2 cellular contexts compared by ENCODE assay signal in the genomic region with DNA sequence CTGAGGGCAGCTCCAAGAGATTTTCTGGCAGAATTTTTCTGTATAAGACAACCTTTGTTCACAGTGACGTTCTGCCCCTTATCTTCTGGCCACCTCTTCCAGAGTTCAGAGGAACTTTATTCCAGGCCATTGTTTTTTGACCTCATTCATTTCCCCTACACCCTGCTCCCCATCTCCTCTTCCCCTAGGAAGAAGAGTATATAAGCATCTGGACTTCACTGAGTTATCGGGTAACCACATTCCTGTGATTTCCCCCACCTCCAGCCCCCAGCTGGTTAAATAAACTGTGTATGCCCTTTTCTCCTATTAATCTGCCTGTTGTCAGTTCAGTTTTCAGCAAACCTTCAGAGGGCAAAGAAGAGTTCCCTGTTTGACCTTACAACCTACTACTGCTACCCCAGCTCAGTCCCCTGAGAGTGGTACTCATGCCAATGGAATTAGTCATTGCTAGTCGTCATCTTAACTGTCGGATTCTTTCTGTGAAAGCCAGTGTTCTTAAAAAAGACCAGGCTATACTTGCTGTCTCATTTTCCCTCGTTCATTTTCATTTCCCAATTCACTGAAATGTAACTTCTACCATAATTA.
TF ChIP-seq lines count a peak whose summit lies in the region.

No MANE protein-coding gene starts in this region.

TF ChIP-seq in A549, 52 proteins besides CTCF, POLR2A, EP300 and RAD21 (continued from another document):
- TF ChIP-seq, protein P1, sequence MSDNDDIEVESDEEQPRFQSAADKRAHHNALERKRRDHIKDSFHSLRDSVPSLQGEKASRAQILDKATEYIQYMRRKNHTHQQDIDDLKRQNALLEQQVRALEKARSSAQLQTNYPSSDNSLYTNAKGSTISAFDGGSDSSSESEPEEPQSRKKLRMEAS (IDR thresholded peaks at IDR 0.05) = peak; percentile 47; the same call in 1 of the 2 replicates
- peak; percentile 73; the same call in 1 of the 2 replicates for TF ChIP-seq HOXB5 (CRISPR knock-in tag; IDR thresholded peaks at IDR 0.05)
- no peak for TF ChIP-seq TP53 (CRISPR knock-in tag; IDR thresholded peaks at IDR 0.05)
- no peak for TF ChIP-seq NFE2L2 (conservative IDR thresholded peaks at IDR 0.05; ENCODE audit: low read length)
- TF ChIP-seq, protein P2, sequence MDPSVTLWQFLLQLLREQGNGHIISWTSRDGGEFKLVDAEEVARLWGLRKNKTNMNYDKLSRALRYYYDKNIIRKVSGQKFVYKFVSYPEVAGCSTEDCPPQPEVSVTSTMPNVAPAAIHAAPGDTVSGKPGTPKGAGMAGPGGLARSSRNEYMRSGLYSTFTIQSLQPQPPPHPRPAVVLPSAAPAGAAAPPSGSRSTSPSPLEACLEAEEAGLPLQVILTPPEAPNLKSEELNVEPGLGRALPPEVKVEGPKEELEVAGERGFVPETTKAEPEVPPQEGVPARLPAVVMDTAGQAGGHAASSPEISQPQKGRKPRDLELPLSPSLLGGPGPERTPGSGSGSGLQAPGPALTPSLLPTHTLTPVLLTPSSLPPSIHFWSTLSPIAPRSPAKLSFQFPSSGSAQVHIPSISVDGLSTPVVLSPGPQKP (IDR thresholded peaks at IDR 0.05; ENCODE audit: low read depth, low read length) = no peak
- TF ChIP-seq GATA3 (IDR thresholded peaks at IDR 0.05; ENCODE audit: borderline replicate concordance) = peak; percentile 81; the same call in 1 of the 2 replicates
- no peak for TF ChIP-seq CHD4 (IDR thresholded peaks at IDR 0.05; ENCODE audit: borderline replicate concordance)
- no peak for TF ChIP-seq BHLHE40 (IDR thresholded peaks at IDR 0.05; ENCODE audit: low read depth, low read length)
- no peak for TF ChIP-seq CBX8 (IDR thresholded peaks at IDR 0.05)
- TF ChIP-seq FOSL2 (IDR thresholded peaks at IDR 0.05) = 0 out of 2 replicates have a peak, but pooled peaks have one; percentile 49
- TF ChIP-seq FOSL2 (CRISPR knock-in tag; IDR thresholded peaks at IDR 0.05) = peak; percentile 77
- peak; percentile 0 to 54; a peak in 1 of 4 replicates for TF ChIP-seq CEBPB (IDR thresholded peaks at IDR 0.05)

TF ChIP-seq in HEK293, 187 proteins besides CTCF, POLR2A, EP300 and RAD21 (continued from another document):
- TF ChIP-seq, protein P3, sequence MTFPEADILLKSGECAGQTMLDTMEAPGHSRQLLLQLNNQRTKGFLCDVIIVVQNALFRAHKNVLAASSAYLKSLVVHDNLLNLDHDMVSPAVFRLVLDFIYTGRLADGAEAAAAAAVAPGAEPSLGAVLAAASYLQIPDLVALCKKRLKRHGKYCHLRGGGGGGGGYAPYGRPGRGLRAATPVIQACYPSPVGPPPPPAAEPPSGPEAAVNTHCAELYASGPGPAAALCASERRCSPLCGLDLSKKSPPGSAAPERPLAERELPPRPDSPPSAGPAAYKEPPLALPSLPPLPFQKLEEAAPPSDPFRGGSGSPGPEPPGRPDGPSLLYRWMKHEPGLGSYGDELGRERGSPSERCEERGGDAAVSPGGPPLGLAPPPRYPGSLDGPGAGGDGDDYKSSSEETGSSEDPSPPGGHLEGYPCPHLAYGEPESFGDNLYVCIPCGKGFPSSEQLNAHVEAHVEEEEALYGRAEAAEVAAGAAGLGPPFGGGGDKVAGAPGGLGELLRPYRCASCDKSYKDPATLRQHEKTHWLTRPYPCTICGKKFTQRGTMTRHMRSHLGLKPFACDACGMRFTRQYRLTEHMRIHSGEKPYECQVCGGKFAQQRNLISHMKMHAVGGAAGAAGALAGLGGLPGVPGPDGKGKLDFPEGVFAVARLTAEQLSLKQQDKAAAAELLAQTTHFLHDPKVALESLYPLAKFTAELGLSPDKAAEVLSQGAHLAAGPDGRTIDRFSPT (tag by site-specific recombination; IDR thresholded peaks at IDR 0.05) = peak; percentile 44; the same call in 1 of the 2 replicates
- TF ChIP-seq, protein P4, sequence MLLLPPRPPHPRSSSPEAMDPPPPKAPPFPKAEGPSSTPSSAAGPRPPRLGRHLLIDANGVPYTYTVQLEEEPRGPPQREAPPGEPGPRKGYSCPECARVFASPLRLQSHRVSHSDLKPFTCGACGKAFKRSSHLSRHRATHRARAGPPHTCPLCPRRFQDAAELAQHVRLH (tag by site-specific recombination; IDR thresholded peaks at IDR 0.05) = 0 out of 2 replicates have a peak, but pooled peaks have one; percentile 21
- TF ChIP-seq ZNF548 (tag by site-specific recombination; IDR thresholded peaks at IDR 0.05) (no peak), ZNF292 (tag by site-specific recombination; IDR thresholded peaks at IDR 0.05; ENCODE audit: borderline replicate concordance, low read depth) (no peak), GLIS1 (tag by site-specific recombination; IDR thresholded peaks at IDR 0.05) (peak; percentile 46; the same call in 1 of the 2 replicates), ZEB2 (tag by site-specific recombination; IDR thresholded peaks at IDR 0.05) (peak; percentile 49; the same call in 1 of the 2 replicates), PRDM1 (tag by site-specific recombination; IDR thresholded peaks at IDR 0.05) (peak; percentile 94), SP7 (tag by site-specific recombination; IDR thresholded peaks at IDR 0.05) (peak; percentile 36; the same call in 1 of the 2 replicates), ZFP69B (tag by site-specific recombination; IDR thresholded peaks at IDR 0.05) (no peak), ZNF366 (tag by site-specific recombination; conservative IDR thresholded peaks at IDR 0.05) (peak; percentile 73), OSR2 (tag by site-specific recombination; IDR thresholded peaks at IDR 0.05) (peak; percentile 67)
- TF ChIP-seq, protein P5, sequence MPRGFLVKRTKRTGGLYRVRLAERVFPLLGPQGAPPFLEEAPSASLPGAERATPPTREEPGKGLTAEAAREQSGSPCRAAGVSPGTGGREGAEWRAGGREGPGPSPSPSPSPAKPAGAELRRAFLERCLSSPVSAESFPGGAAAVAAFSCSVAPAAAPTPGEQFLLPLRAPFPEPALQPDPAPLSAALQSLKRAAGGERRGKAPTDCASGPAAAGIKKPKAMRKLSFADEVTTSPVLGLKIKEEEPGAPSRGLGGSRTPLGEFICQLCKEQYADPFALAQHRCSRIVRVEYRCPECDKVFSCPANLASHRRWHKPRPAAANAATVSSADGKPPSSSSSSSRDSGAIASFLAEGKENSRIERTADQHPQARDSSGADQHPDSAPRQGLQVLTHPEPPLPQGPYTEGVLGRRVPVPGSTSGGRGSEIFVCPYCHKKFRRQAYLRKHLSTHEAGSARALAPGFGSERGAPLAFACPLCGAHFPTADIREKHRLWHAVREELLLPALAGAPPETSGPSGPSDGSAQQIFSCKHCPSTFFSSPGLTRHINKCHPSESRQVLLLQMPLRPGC (tag by site-specific recombination; IDR thresholded peaks at IDR 0.05) = peak; percentile 35; the same call in 1 of the 2 replicates
